In genomic region chr18:27004056-27004829, GRCh38 we compare ENCODE assay signal across 8 cellular contexts.
DNase-seq lines count a peak whose midpoint lies in the region; TF ChIP-seq lines count a peak whose summit lies in the region.
"Had no signal": no experiment of that assay in that cellular context is flagged by ENCODE, and none has a peak within 500 bp of the region (broad histone marks: within the 10 kb centered on the region; RNA-seq: fewer than 3 reads in every experiment).

No MANE protein-coding gene starts in this region.

- no peak overlapping the region for H2AFZ ChIP-seq in osteoblast (ENCODE audit: low read length)

- DNase-seq in GM12865 (ENCODE audit: low read depth) (peak; percentile 25), NCI-H146 (lab: John Stamatoyannopoulos, UW) (peak; percentile 44), choroid plexus epithelial cell (ENCODE audit: low read depth) (peak; percentile 34), osteoblast (ENCODE audit: insufficient read length, low spot score, missing footprints) (no peak), ascending aorta (ENCODE audit: low spot score in 2 of 2) (no peak), hepatic stellate cell (ENCODE audit: low spot score) (no peak), activated gamma-delta T cell treated with Interleukin-2 at 50 U/mL for 16 hours (no peak)

- H4K20me1 ChIP-seq in osteoblast (ENCODE audit: insufficient read depth, low read length) = no peaks in the 10 kb centered on the region

- no peak overlapping the region for H3K4me2 ChIP-seq in osteoblast (ENCODE audit: insufficient read depth, low read length)

- intact Hi-C loops in ascending aorta (cut with DNase I) = no loop called here

- H3K27ac ChIP-seq in osteoblast (ENCODE audit: low read depth, low read length) = no peak overlapping the region
- no peak overlapping the region for H3K27ac ChIP-seq in ascending aorta
- H3K27ac ChIP-seq: skin epidermis had no signal

- H3K4me1 ChIP-seq in osteoblast (ENCODE audit: insufficient read depth, low read length) = no peaks in the 10 kb centered on the region
- no peaks in the 10 kb centered on the region for H3K4me1 ChIP-seq in ascending aorta

- TF ChIP-seq CTCF in GM12865 (IDR thresholded peaks at IDR 0.05; ENCODE audit: insufficient read depth, low read depth, low read length, missing control alignments) (peak; percentile 38), choroid plexus epithelial cell (conservative IDR thresholded peaks at IDR 0.05; ENCODE audit: low read depth, low read length) (peak; percentile 50), osteoblast (IDR thresholded peaks at IDR 0.05; ENCODE audit: extremely low read depth, low read depth, low read length) (peak; percentile 36), ascending aorta (IDR thresholded peaks at IDR 0.05) (no peak)

- H3K36me3 ChIP-seq in osteoblast (ENCODE audit: insufficient read depth, low read length) = no peaks in the 10 kb centered on the region
- H3K36me3 ChIP-seq in ascending aorta = no peaks in the 10 kb centered on the region

- H3K79me2 ChIP-seq in osteoblast (ENCODE audit: insufficient read depth, low read length) = no peaks in the 10 kb centered on the region

- no peaks in the 10 kb centered on the region for H3K27me3 ChIP-seq in osteoblast (ENCODE audit: insufficient read depth, low read length)
- no peaks in the 10 kb centered on the region for H3K27me3 ChIP-seq in ascending aorta

- H3K4me3 ChIP-seq in GM12865 (ENCODE audit: low read depth, low read length) (no peak overlapping the region), choroid plexus epithelial cell (ENCODE audit: low read depth, low read length) (no peak overlapping the region), osteoblast (ENCODE audit: insufficient read depth, low read length) (no peak overlapping the region), ascending aorta (no peak overlapping the region)
- H3K4me3 ChIP-seq: skin epidermis had no signal

- no peaks in the 10 kb centered on the region for H3K9me3 ChIP-seq in osteoblast (ENCODE audit: low read depth, low read length)
- no peaks in the 10 kb centered on the region for H3K9me3 ChIP-seq in ascending aorta

Comparison
In these comparisons a context has a peak if more than half of its experiments do, and no peak if none do; other contexts are left out.
1. DNase-seq: peak in GM12865 (single experiment), NCI-H146 (single experiment) and choroid plexus epithelial cell (single experiment); none in osteoblast (single experiment), ascending aorta (0 of 2), hepatic stellate cell (single experiment) and activated gamma-delta T cell treated with Interleukin-2 at 50 U/mL for 16 hours (single experiment).
2. CTCF ChIP-seq: peak in GM12865 (single experiment), choroid plexus epithelial cell (single experiment) and osteoblast (single experiment); none in ascending aorta (0 of 3).